Comparison of ENCODE assay signal across 8 cellular contexts in genomic region chr6:27867051-27867940, GRCh38. TPM values are rescaled to one million over a fixed set of nuclear protein-coding genes. Genes with fewer than 3 reads are reported as not detected.
DNase-seq lines count a peak whose midpoint lies in the region; ATAC-seq, FAIRE-seq and TF ChIP-seq lines count a peak whose summit lies in the region.

No MANE protein-coding gene starts in this region.

- no peaks in the 10 kb centered on the region for H3K36me3 ChIP-seq in uterus

- TF ChIP-seq CTCF in foreskin keratinocyte (conservative IDR thresholded peaks at IDR 0.05) (peak; percentile 9), omental fat pad (IDR thresholded peaks at IDR 0.05) (no peak), uterus (IDR thresholded peaks at IDR 0.05) (no peak)

- peak; percentile 31 for ATAC-seq in foreskin keratinocyte
- ATAC-seq in omental fat pad (ENCODE audit: low FRiP score): peak; percentile 46

- no peak for TF ChIP-seq POLR2A in uterus (IDR thresholded peaks at IDR 0.05)

- peaks cover 3% of the 10 kb centered on the region for H3K4me1 ChIP-seq in foreskin keratinocyte
- H3K4me1 ChIP-seq in uterus: peaks cover 0 to 20% of the 10 kb centered on the region in 2 donors

- intact Hi-C loops in uterus (cut with DNase I; ENCODE audit: low total_unique reads): no loop called here

- H3K27me3 ChIP-seq in foreskin keratinocyte (no peaks in the 10 kb centered on the region), uterus (peaks cover 19 to 48% of the 10 kb centered on the region in 2 donors)

- H3K4me3 ChIP-seq in uterus: peak overlapping the region; percentile 54 to 73

- DNase-seq in GM18507 (ENCODE audit: extremely low spot score, insufficient read length, low read depth) (no peak), HT-29 (ENCODE audit: low spot score) (peak; percentile 94), foreskin keratinocyte (peak; percentile 51 to 73), omental fat pad (ENCODE audit: low spot score) (no peak), uterus (peak in 1 of 2 donors; percentile 21), occipital lobe (lab: John Stamatoyannopoulos, UW) (no peak)
- DNase-seq in activated T-helper 9 cell treated with anti-CD3 and anti-CD28 coated beads, Interleukin-2, amount 50 U/mL, for 16 hours (ENCODE audit: low read depth): peak; percentile 41

- H3K9me3 ChIP-seq in uterus: no peaks in the 10 kb centered on the region

- FAIRE-seq in GM18507 (lab: Jason Lieb, UNC): peak; percentile 68

- H3K27ac ChIP-seq in foreskin keratinocyte (peak overlapping the region; percentile 61), uterus (no peak overlapping the region)

TF ChIP-seq in PFSK-1, 5 proteins besides CTCF, POLR2A, EP300 and RAD21:
- TF ChIP-seq POLR2AphosphoS5 (IDR thresholded peaks at IDR 0.05; ENCODE audit: low read depth, low read length): peak; percentile 69; the same call in 1 of the 2 replicates
- TF ChIP-seq SIN3A (IDR thresholded peaks at IDR 0.05; ENCODE audit: borderline replicate concordance, insufficient read depth, low read length): no peak

RNA-seq across cellular contexts. Expression of gene OR2B2, which starts 44.9 kb away (rescaled TPM):
- total RNA-seq in HT-29 (2014; rRNA removed; shearing (Covaris generic)): not detected in 2 replicates
- polyA plus RNA-seq in PFSK-1 (2012; ENCODE audit: insufficient read length, low read depth): not detected
- total RNA-seq in foreskin keratinocyte: not detected in 2 replicates
- not detected in 2 replicates for polyA plus RNA-seq in foreskin keratinocyte
- total RNA-seq in omental fat pad: not detected
- not detected for total RNA-seq in uterus
- total RNA-seq in occipital lobe: not detected

Comparison
In these comparisons a context has a peak if more than half of its experiments do, and no peak if none do; other contexts are left out.
1. DNase-seq: peak in HT-29 (single experiment), activated T-helper 9 cell treated with anti-CD3 and anti-CD28 coated beads, Interleukin-2, amount 50 U/mL, for 16 hours (single experiment) and foreskin keratinocyte (2 of 2); none in GM18507 (single experiment), omental fat pad (single experiment) and occipital lobe (single experiment).